ENCODE assay signal across 27 cellular contexts in the genomic region with DNA sequence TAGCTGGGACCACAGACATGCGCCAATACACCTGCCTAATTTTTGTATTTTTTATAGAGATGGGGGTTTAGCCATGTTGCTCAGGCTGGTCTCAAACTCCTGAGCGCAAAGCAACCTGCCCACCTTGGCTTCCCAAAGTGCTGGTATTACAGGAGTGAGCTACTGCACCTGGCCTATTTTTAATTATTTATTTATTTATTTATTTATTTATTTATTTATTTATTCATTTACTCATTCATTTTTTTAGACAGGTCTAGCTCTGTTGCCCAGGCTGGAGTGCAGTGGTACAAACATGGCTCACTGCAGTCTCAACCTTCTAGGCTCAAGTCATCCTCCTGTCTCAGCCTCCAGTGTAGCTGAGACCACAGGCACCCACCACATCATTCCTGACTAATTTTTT.
"Had no signal": no experiment of that assay in that cellular context is flagged by ENCODE, and none has a peak within 500 bp of the region (broad histone marks: within the 10 kb centered on the region; RNA-seq: fewer than 3 reads in every experiment).

No MANE protein-coding gene starts in this region.

- DNase-seq: stimulated activated CD4-positive, alpha-beta T cell treated with anti-CD3 and anti-CD28 coated beads, Interleukin-2, amount 100 ng/mL, for 48 hours; stimulated activated CD4-positive, alpha-beta T cell treated with anti-CD3 and anti-CD28 coated beads, Interleukin-4, amount 100 ng/mL, for 1 hour; stimulated activated CD4-positive, alpha-beta T cell treated with anti-CD3 and anti-CD28 coated beads, Interleukin-4, amount 100 ng/mL, for 24 hours; stimulated activated CD4-positive, alpha-beta T cell treated with anti-CD3 and anti-CD28 coated beads, Interleukin-4, amount 100 ng/mL, for 4 hours; stimulated activated CD8-positive, alpha-beta memory T cell treated with anti-CD3 and anti-CD28 coated beads, Interleukin-4, amount 100 ng/mL, for 48 hours; stimulated activated naive B cell treated with anti-CD40 and anti-IgM and Interleukin-4, amounts not matched to agents 10 μg/mL and 1 μg/mL and 100 μg/mL, for 72 hours; stimulated activated naive CD4-positive, alpha-beta T cell; stimulated activated naive CD4-positive, alpha-beta T cell treated with Interleukin-2 at 50 U/mL for 16 hours; stimulated activated naive CD8-positive, alpha-beta T cell treated with anti-CD3 and anti-CD28 coated beads, Interleukin-15, amount 100 ng/mL, for 72 hours; stimulated activated naive CD8-positive, alpha-beta T cell treated with anti-CD3 and anti-CD28 coated beads, Interleukin-15, Interleukin-2, amounts not matched to agents 100 U/mL and 50 U/mL, for 24 hours; stomach; substantia nigra; testis; thyroid gland; tibial artery; transverse colon; trophoblast cell; upper lobe of left lung; upper lobe of right lung; uterus had no signal

- H3K9me3 ChIP-seq: testis, thoracic aorta, thyroid gland, uterus, vagina had no signal

- H3K27ac ChIP-seq: stomach, suprapubic skin, testis, thoracic aorta, thyroid gland, tibial artery, tibial nerve, transverse colon, upper lobe of left lung, upper lobe of right lung, uterus, vagina had no signal

- H3K36me3 ChIP-seq: stomach, suprapubic skin, thoracic aorta, thyroid gland, tibial artery, tibial nerve, transverse colon, upper lobe of left lung, upper lobe of right lung, uterus, vagina had no signal

- ATAC-seq: stimulated activated effector memory CD8-positive, alpha-beta T cell treated with anti-CD3 and anti-CD28 coated beads, Interleukin-12 subunit alpha, Interleukin-12 subunit beta, amount 100 ng/mL, for 72 hours; stimulated activated memory B cell treated with anti-CD40 and anti-IgM and Interleukin-4, amounts not matched to agents 10 μg/mL and 1 μg/mL and 100 μg/mL, for 72 hours; stimulated activated naive B cell treated with anti-CD40 and anti-IgM and Interleukin-4, amounts not matched to agents 10 μg/mL and 1 μg/mL and 100 μg/mL, for 72 hours; stimulated activated naive CD8-positive, alpha-beta T cell treated with anti-CD3 and anti-CD28 coated beads, Interleukin-15, amount 100 ng/mL, for 72 hours; stimulated activated naive CD8-positive, alpha-beta T cell treated with anti-CD3 and anti-CD28 coated beads, Interleukin-15, Interleukin-2, amounts not matched to agents 100 U/mL and 50 U/mL, for 24 hours; upper lobe of right lung had no signal

- FAIRE-seq: urothelium cell line had no signal

- H3K4me3 ChIP-seq: stomach, suprapubic skin, testis, thoracic aorta, thyroid gland, tibial artery, tibial nerve, transverse colon, upper lobe of left lung, upper lobe of right lung, uterus, vagina had no signal

- H3K4me1 ChIP-seq: stomach, suprapubic skin, testis, thyroid gland, tibial artery, tibial nerve, transverse colon, upper lobe of left lung, upper lobe of right lung, uterus, vagina had no signal
